In genomic region chr4:109803924-109804571, GRCh38 we compare ENCODE assay signal across 8 cellular contexts.
DNase-seq lines count a peak whose midpoint lies in the region; ATAC-seq and FAIRE-seq lines count a peak whose summit lies in the region.
"Had no signal": no experiment of that assay in that cellular context is flagged by ENCODE, and none has a peak within 500 bp of the region (broad histone marks: within the 10 kb centered on the region; RNA-seq: fewer than 3 reads in every experiment).

No MANE protein-coding gene starts in this region.

- peak; percentile 62 for ATAC-seq in GM19397 (IDR thresholded peaks at IDR 0.05; ENCODE audit: unreplicated experiment)
- peak; percentile 49 for ATAC-seq in stimulated activated naive CD8-positive, alpha-beta T cell treated with anti-CD3 and anti-CD28 coated beads, Interleukin-15, Interleukin-2, amounts not matched to agents 100 U/mL and 50 U/mL, for 24 hours

- peak; percentile 28 for FAIRE-seq in HTR-8/SVneo (lab: Jason Lieb, UNC)

- DNase-seq in EL (peak; percentile 50), HTR-8/SVneo (ENCODE audit: insufficient read length, low spot score) (peak; percentile 50), SKM-1 (lab: John Stamatoyannopoulos, UW; ENCODE audit: unreplicated experiment) (peak; percentile 3), germinal center (ENCODE audit: low spot score) (peak; percentile 20), KG1 (lab: John Stamatoyannopoulos, UW) (no peak)
- peak; percentile 12 for DNase-seq in stimulated activated naive CD8-positive, alpha-beta T cell treated with anti-CD3 and anti-CD28 coated beads, Interleukin-15, Interleukin-2, amounts not matched to agents 100 U/mL and 50 U/mL, for 24 hours
- DNase-seq: activated B cell treated with CpG ODN at 0.5 μM for 24 hours had no signal
